In the genomic region with DNA sequence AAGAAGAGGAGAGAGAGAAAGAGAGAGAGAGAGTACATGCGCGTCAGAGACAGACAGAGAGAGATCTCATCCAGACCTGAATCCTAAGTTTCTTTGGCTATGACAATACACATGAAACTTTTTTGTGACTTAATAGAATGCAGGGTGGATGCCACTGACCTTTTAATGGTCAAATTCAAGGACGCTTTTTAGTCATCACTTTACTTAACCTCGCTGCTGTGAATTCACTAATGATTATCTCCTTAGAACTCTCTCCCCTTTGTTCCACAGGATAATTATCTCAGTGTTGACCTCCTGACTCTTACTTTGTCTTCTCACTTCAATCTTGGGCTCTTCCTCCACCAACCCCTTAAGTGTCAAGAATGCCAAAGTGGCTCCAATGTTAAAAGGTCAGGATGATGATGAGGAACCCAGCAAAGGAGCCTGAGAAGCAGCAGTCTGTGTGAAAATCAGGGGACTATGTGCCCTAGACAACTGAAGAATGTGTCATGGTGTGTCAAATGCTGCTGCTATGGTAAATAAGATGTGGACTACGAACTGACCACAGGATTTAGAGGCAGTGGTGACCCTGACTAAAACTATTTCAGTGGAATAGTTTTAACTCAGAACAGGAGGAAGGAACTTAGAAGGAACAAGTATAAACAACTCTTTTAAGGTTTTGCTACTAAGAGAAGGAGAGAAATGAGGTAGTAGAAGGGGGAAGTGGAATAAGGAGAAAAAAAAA, we compare ENCODE assay signal across 15 cellular contexts.
A peak's percentile ranks its signal among the peaks of the same experiment; 100 is the strongest.
DNase-seq lines count a peak whose midpoint lies in the region; ATAC-seq and TF ChIP-seq lines count a peak whose summit lies in the region.
"Had no signal": no experiment of that assay in that cellular context is flagged by ENCODE, and none has a peak within 500 bp of the region (broad histone marks: within the 10 kb centered on the region; RNA-seq: fewer than 3 reads in every experiment).

No MANE protein-coding gene starts in this region.

- H3K4me3 ChIP-seq in AG10803 (ENCODE audit: low read length) (no peak overlapping the region), IMR-90 (ENCODE audit: insufficient read depth, low read depth, low read length) (no peak overlapping the region), choroid plexus epithelial cell (ENCODE audit: low read depth, low read length) (no peak overlapping the region), thyroid gland (replicated peaks in 1 of 3) (no peak overlapping the region)
- no peak overlapping the region for H3K4me3 ChIP-seq in naive thymus-derived CD4-positive, alpha-beta T cell (ENCODE audit: low read length)
- H3K4me3 ChIP-seq: pancreas, SK-N-MC had no signal

- TF ChIP-seq POLR2A in IMR-90 (IDR thresholded peaks at IDR 0.05; ENCODE audit: low read depth, low read length) = no peak
- no peak for TF ChIP-seq POLR2A in thyroid gland (IDR thresholded peaks at IDR 0.05)

- H2AK9ac ChIP-seq in IMR-90 (replicated peaks; ENCODE audit: low read depth, low read length, poor library complexity) = no peak overlapping the region

- peak overlapping the region; percentile 66; the same call in 1 of the 2 replicates for H3K18ac ChIP-seq in IMR-90 (ENCODE audit: low read depth, low read length)

- H2AFZ ChIP-seq in IMR-90 (replicated peaks; ENCODE audit: low read length, poor library complexity) = no peak overlapping the region

- H3K4me1 Mint-ChIP-seq in naive thymus-derived CD4-positive, alpha-beta T cell = no peaks in the 10 kb centered on the region

- POLR2A ChIA-PET in IMR-90 (lab: Charles Lee; ENCODE audit: unreplicated experiment) = no interaction called here
- POLR2A ChIA-PET in naive thymus-derived CD4-positive, alpha-beta T cell (lab: Charles Lee) = no interaction called here

- H3K4ac ChIP-seq in IMR-90 (ENCODE audit: low read depth, low read length) = peak overlapping the region; percentile 46

- H2BK5ac ChIP-seq in IMR-90 (ENCODE audit: low read depth, low read length, poor library complexity, severe bottlenecking) = peak overlapping the region; percentile 14

- H3K36me3 ChIP-seq in IMR-90 (ENCODE audit: control insufficient read depth, insufficient read depth, low read length) (no peaks in the 10 kb centered on the region), thyroid gland (no peaks in the 10 kb centered on the region)
- H3K36me3 ChIP-seq in naive thymus-derived CD4-positive, alpha-beta T cell (ENCODE audit: control insufficient read depth in 2 of 3, insufficient read depth in 3 of 3, low read length in 3 of 3) = no peaks in the 10 kb centered on the region
- H3K36me3 ChIP-seq: pancreas had no signal

- H3K79me1 ChIP-seq in IMR-90 (ENCODE audit: low read depth in 1 of 2, low read length in 2 of 2) = no peaks in the 10 kb centered on the region

- H3K56ac ChIP-seq in IMR-90 (ENCODE audit: extremely low read depth, insufficient read depth, low read length) = no peak overlapping the region

- in situ Hi-C loops in IMR-90 (cut with MboI; ENCODE audit: low sequenced_read_pairs) = no loop called here

- H3K27me3 Mint-ChIP-seq in naive thymus-derived CD4-positive, alpha-beta T cell = no peaks in the 10 kb centered on the region
- H3K27me3 Mint-ChIP-seq: brain had no signal

- H2BK20ac ChIP-seq in IMR-90 (ENCODE audit: low read depth, low read length) = peak overlapping the region; percentile 77

- 0 out of 2 replicates have a peak overlapping the region, but pooled peaks have one; percentile 0 for H2AK5ac ChIP-seq in IMR-90 (ENCODE audit: low read depth, low read length)

- no TSS peak for BruUV-seq in IMR-90 (replicated peaks; lab: Mats Ljungman, UMichigan)

- H3K9me3 ChIP-seq in IMR-90 (ENCODE audit: control insufficient read depth, insufficient read depth, low read length) (no peaks in the 10 kb centered on the region), thyroid gland (no peaks in the 10 kb centered on the region)
- no peaks in the 10 kb centered on the region for H3K9me3 ChIP-seq in naive thymus-derived CD4-positive, alpha-beta T cell (ENCODE audit: control insufficient read depth in 2 of 3, low read length in 3 of 3)
- H3K9me3 ChIP-seq: pancreas had no signal

- peaks cover 5% of the 10 kb centered on the region; the same call in 1 of the 2 replicates for H3K9me1 ChIP-seq in IMR-90 (ENCODE audit: insufficient read depth, low read length)

- no peak overlapping the region for H3K4me2 ChIP-seq in IMR-90 (ENCODE audit: low read depth, low read length)

- no peak overlapping the region for H3K4me3 Mint-ChIP-seq in naive thymus-derived CD4-positive, alpha-beta T cell
- H3K4me3 Mint-ChIP-seq: brain had no signal

- H3K4me1 ChIP-seq in IMR-90 (ENCODE audit: control insufficient read depth, insufficient read depth, low read length) (peaks cover 4% of the 10 kb centered on the region), thyroid gland (peaks cover 0 to 3% of the 10 kb centered on the region in 2 donors)
- H3K4me1 ChIP-seq in naive thymus-derived CD4-positive, alpha-beta T cell (ENCODE audit: control insufficient read depth in 2 of 2, insufficient read depth in 2 of 2, low read length in 2 of 2) = no peaks in the 10 kb centered on the region
- H3K4me1 ChIP-seq: pancreas had no signal

- H3K9me3 Mint-ChIP-seq in naive thymus-derived CD4-positive, alpha-beta T cell = no peaks in the 10 kb centered on the region
- H3K9me3 Mint-ChIP-seq: brain had no signal

- H2BK15ac ChIP-seq in IMR-90 (ENCODE audit: low read depth, low read length) = 0 out of 3 replicates have a peak overlapping the region, but pooled peaks have one; percentile 5

- CTCF ChIA-PET in IMR-90 (lab: Yijun Ruan, JAX) = no interaction called here
- CTCF ChIA-PET in naive thymus-derived CD4-positive, alpha-beta T cell (lab: Charles Lee) = no interaction called here

- DNase-seq in AG10803 (ENCODE audit: low read depth) = peak; percentile 81
- peak; percentile 84 for DNase-seq in IMR-90
- peak; percentile 57 for DNase-seq in choroid plexus epithelial cell (ENCODE audit: low read depth)
- no peak for DNase-seq in naive thymus-derived CD4-positive, alpha-beta T cell
- DNase-seq in DMS114 treated with DMSO at 0.1 percent for 48 hours (lab: John Stamatoyannopoulos, UW; ENCODE audit: unreplicated experiment) = no peak
- DNase-seq in NCI-H748 (lab: John Stamatoyannopoulos, UW; ENCODE audit: unreplicated experiment) = no peak
- DNase-seq in thyroid gland = no peak
- DNase-seq: activated CD4-positive, CD25-positive, alpha-beta regulatory T cell treated with anti-CD3 and anti-CD28 coated beads, Interleukin-2, amount 50 U/mL, for 72 hours; activated T-cell treated with anti-CD3 and anti-CD28 coated beads, Interleukin-2, amount 50 U/mL, for 48 hours; NCI-H69; pancreas had no signal

- WGBS in IMR-90 (ENCODE audit: extremely low coverage in 2 of 2, insufficient read length in 1 of 2), 2 experiments = no CpG with 5 or more reads among the region's 5 CpGs
- WGBS in thyroid gland, 2 donors = 94 to 95% methylated on average over 5 of the region's 5 CpGs

- no peaks in the 10 kb centered on the region for H3K27me3 ChIP-seq in IMR-90 (ENCODE audit: control insufficient read depth, insufficient read depth, low read length)
- no peaks in the 10 kb centered on the region for H3K27me3 ChIP-seq in naive thymus-derived CD4-positive, alpha-beta T cell (ENCODE audit: control insufficient read depth in 2 of 2, insufficient read depth in 2 of 2, low read length in 2 of 2)
- H3K27me3 ChIP-seq in thyroid gland = no peaks in the 10 kb centered on the region
- H3K27me3 ChIP-seq: pancreas had no signal

- no peaks in the 10 kb centered on the region for H4K20me1 ChIP-seq in IMR-90 (ENCODE audit: insufficient read depth, low read length)

- peak overlapping the region in 1 of 2 experiments; percentile 32; a peak in 1 of 4 replicates for H4K8ac ChIP-seq in IMR-90 (ENCODE audit: low read depth in 2 of 2, low read length in 2 of 2)

- H2BK120ac ChIP-seq in IMR-90 (ENCODE audit: low read depth, low read length) = peak overlapping the region; percentile 74

- no peak overlapping the region for H3K9ac ChIP-seq in IMR-90 (ENCODE audit: low read depth, low read length)

- H3K23ac ChIP-seq in IMR-90 (ENCODE audit: low read depth, low read length) = peak overlapping the region; percentile 21; the same call in 1 of the 2 replicates

- peak; percentile 92 for ATAC-seq in IMR-90 (ENCODE audit: low read depth)
- ATAC-seq in naive thymus-derived CD4-positive, alpha-beta T cell = peak; percentile 44
- ATAC-seq in HG03025 (IDR thresholded peaks at IDR 0.05; ENCODE audit: low FRiP score, unreplicated experiment) = no peak

- H3K27ac ChIP-seq in IMR-90 (ENCODE audit: insufficient read depth, low read length) (no peak overlapping the region), thyroid gland (no peak overlapping the region)
- no peak overlapping the region for H3K27ac ChIP-seq in naive thymus-derived CD4-positive, alpha-beta T cell (ENCODE audit: low read depth, low read length)
- H3K27ac ChIP-seq: C4-2B, pancreas, SK-N-MC had no signal

- peak overlapping the region; percentile 67; the same call in 1 of the 2 replicates for H4K5ac ChIP-seq in IMR-90 (ENCODE audit: low read depth, low read length)

- peaks cover 0 to 16% (median 4%) of the 10 kb centered on the region in 5 donors for H3K36me3 Mint-ChIP-seq in naive thymus-derived CD4-positive, alpha-beta T cell

- H3K14ac ChIP-seq in IMR-90 (replicated peaks; ENCODE audit: low read depth, low read length) = peak overlapping the region; percentile 27

- H4K91ac ChIP-seq in IMR-90 (ENCODE audit: insufficient read depth, low read depth, low read length) = peak overlapping the region; percentile 45; the same call in 1 of the 2 replicates

- dilution Hi-C loops in IMR-90 (cut with HindIII; ENCODE audit: low sequenced_read_pairs, unreplicated experiment) = no loop called here

- intact Hi-C loops in IMR-90 (cut with micrococcal nuclease) (no loop called here), thyroid gland (cut with DNase I) (no loop called here)
- intact Hi-C loops in naive thymus-derived CD4-positive, alpha-beta T cell (cut with micrococcal nuclease) = no loop called here

- TF ChIP-seq RAD21 in IMR-90 (IDR thresholded peaks at IDR 0.05; ENCODE audit: low read length) = no peak

- H3K27ac Mint-ChIP-seq in naive thymus-derived CD4-positive, alpha-beta T cell = no peak overlapping the region

- TF ChIP-seq CTCF in AG10803 (conservative IDR thresholded peaks at IDR 0.05; ENCODE audit: low read length) (no peak), IMR-90 (conservative IDR thresholded peaks at IDR 0.05; ENCODE audit: low read depth, low read length) (no peak), choroid plexus epithelial cell (conservative IDR thresholded peaks at IDR 0.05; ENCODE audit: low read depth, low read length) (no peak), thyroid gland (IDR thresholded peaks at IDR 0.05) (no peak)

TF ChIP-seq in IMR-90, 13 proteins besides CTCF, POLR2A, EP300 and RAD21:
- TF ChIP-seq MAFK (IDR thresholded peaks at IDR 0.05; ENCODE audit: low read depth, low read length) (no peak), BHLHE40 (IDR thresholded peaks at IDR 0.05; ENCODE audit: low read depth, low read length) (peak; percentile 16; the same call in 1 of the 2 replicates), FOS (IDR thresholded peaks at IDR 0.05; ENCODE audit: low read depth, low read length) (0 out of 2 replicates have a peak, but pooled peaks have one; percentile 22)

Comparison
In these comparisons a context has a peak if more than half of its experiments do, and no peak if none do; other contexts are left out.
1. DNase-seq: peak in AG10803 (single experiment), IMR-90 (single experiment) and choroid plexus epithelial cell (single experiment); none in naive thymus-derived CD4-positive, alpha-beta T cell (0 of 9), DMS114 treated with DMSO at 0.1 percent for 48 hours (single experiment), NCI-H748 (single experiment) and thyroid gland (0 of 2).